Comparison of ENCODE assay signal across 8 cellular contexts in the genomic region with DNA sequence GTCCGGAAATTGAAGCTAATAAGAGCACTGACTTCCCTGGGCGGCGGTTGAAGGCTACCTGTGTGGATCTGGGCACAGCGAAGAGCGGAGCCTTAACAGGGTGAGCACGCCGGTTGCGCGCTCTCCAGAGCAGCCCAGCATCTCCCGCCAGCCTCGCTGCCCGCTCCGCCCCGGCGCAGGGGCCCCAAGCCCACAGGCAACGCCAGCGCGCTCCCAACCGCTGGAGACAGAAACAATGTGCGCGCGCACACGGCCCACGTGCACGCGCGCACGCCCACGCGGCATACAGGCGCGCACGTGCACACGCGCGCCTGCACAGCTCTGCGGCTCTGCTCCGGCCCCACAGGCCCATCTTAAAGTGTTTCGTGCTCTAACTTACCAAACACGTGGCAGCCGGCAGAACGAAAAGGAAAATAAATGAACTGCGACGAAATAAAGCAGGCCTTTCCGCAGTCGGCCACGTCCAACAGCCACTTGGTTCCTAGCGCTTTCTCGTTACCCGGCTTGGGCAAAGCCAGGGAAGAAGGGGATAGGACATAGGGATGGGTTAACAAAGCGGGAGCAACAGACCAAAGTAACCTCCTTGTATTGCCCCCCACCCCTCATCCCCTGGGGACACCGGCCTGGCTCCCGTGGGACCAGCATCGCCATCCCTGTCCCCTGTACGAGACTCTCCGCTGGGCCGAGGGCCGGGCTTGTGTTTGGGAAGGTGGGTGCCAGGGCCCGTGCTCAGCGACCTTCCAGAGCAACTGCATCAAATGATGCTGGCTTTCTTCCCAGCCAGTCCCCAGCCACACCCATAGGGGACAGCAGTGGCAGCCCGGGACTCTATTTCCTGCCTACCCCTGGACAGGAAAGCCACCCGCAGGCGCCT.
A peak's percentile ranks its signal among the peaks of the same experiment; 100 is the strongest.
DNase-seq lines count a peak whose midpoint lies in the region; ATAC-seq and TF ChIP-seq lines count a peak whose summit lies in the region.

No MANE protein-coding gene starts in this region.

- H3K27me3 ChIP-seq in MG63 (no peaks in the 10 kb centered on the region), foreskin keratinocyte (no peaks in the 10 kb centered on the region), thymus (ENCODE audit: control insufficient read depth, insufficient read depth) (peaks cover 17% of the 10 kb centered on the region)

- H3K4me1 Mint-ChIP-seq in activated T-helper 2 cell treated with anti-CD3 and anti-CD28 coated beads, Interferon-gamma antibody, Interleukin-2, Interleukin-4, amounts not matched to agents 10 μg/mL and 5 μg/mL and 100 μg/mL, durations not matched to agents 14 hours and 24 hours and 36 hours (ENCODE audit: low read depth), result peaks cover 3% of the 10 kb centered on the region
- H3K4me1 Mint-ChIP-seq in nephron, result peaks cover 17% of the 10 kb centered on the region

- no peak overlapping the region for H3K27ac Mint-ChIP-seq in activated T-helper 2 cell treated with anti-CD3 and anti-CD28 coated beads, Interferon-gamma antibody, Interleukin-2, Interleukin-4, amounts not matched to agents 10 μg/mL and 5 μg/mL and 100 μg/mL, durations not matched to agents 14 hours and 24 hours and 36 hours
- peak overlapping the region; percentile 44 to 82 (median 50) for H3K27ac Mint-ChIP-seq in nephron

- H3K9me3 Mint-ChIP-seq in activated T-helper 2 cell treated with anti-CD3 and anti-CD28 coated beads, Interferon-gamma antibody, Interleukin-2, Interleukin-4, amounts not matched to agents 10 μg/mL and 5 μg/mL and 100 μg/mL, durations not matched to agents 14 hours and 24 hours and 36 hours, result no peaks in the 10 kb centered on the region
- H3K9me3 Mint-ChIP-seq in nephron, result no peaks in the 10 kb centered on the region

- H3K27ac ChIP-seq in foreskin keratinocyte (no peak overlapping the region), thymus (ENCODE audit: low read depth) (no peak overlapping the region)

- no peaks in the 10 kb centered on the region for H3K36me3 Mint-ChIP-seq in activated T-helper 2 cell treated with anti-CD3 and anti-CD28 coated beads, Interferon-gamma antibody, Interleukin-2, Interleukin-4, amounts not matched to agents 10 μg/mL and 5 μg/mL and 100 μg/mL, durations not matched to agents 14 hours and 24 hours and 36 hours (ENCODE audit: low read depth)
- no peaks in the 10 kb centered on the region for H3K36me3 Mint-ChIP-seq in nephron (ENCODE audit: low read depth)

- H3K27me3 Mint-ChIP-seq in activated T-helper 2 cell treated with anti-CD3 and anti-CD28 coated beads, Interferon-gamma antibody, Interleukin-2, Interleukin-4, amounts not matched to agents 10 μg/mL and 5 μg/mL and 100 μg/mL, durations not matched to agents 14 hours and 24 hours and 36 hours (ENCODE audit: low read depth), result peaks cover 48% of the 10 kb centered on the region
- peaks cover 44% of the 10 kb centered on the region for H3K27me3 Mint-ChIP-seq in nephron (ENCODE audit: low read depth)

- peak overlapping the region; percentile 50 for H3K4me3 ChIP-seq in GM12875 (ENCODE audit: low read depth, low read length)
- peak overlapping the region; percentile 33 for H3K4me3 ChIP-seq in MG63
- peak overlapping the region; percentile 22 for H3K4me3 ChIP-seq in thymus (ENCODE audit: low read length)

- H3K36me3 ChIP-seq in MG63 (no peaks in the 10 kb centered on the region), thymus (ENCODE audit: control insufficient read depth, insufficient read depth) (no peaks in the 10 kb centered on the region)

- H3K9me3 ChIP-seq in MG63 (no peaks in the 10 kb centered on the region), thymus (ENCODE audit: control insufficient read depth) (no peaks in the 10 kb centered on the region)

- intact Hi-C loops in activated T-helper 2 cell treated with anti-CD3 and anti-CD28 coated beads, Interferon-gamma antibody, Interleukin-2, Interleukin-4, amounts not matched to agents 10 μg/mL and 5 μg/mL and 100 μg/mL, durations not matched to agents 14 hours and 24 hours and 36 hours (cut with micrococcal nuclease), result loop anchor here (5.0 kb wide), 1 partner anchor 103 kb away; no protein-coding TSS in a partner anchor

- H3K4me1 ChIP-seq in foreskin keratinocyte (peaks cover 12% of the 10 kb centered on the region), thymus (ENCODE audit: control insufficient read depth, insufficient read depth, low read length) (peaks cover 2% of the 10 kb centered on the region)

- TF ChIP-seq CTCF in GM12875 (IDR thresholded peaks at IDR 0.05; ENCODE audit: borderline replicate concordance, insufficient read depth, low read depth, low read length) (no peak), foreskin keratinocyte (conservative IDR thresholded peaks at IDR 0.05) (no peak), nephron (IDR thresholded peaks at IDR 0.05; ENCODE audit: unreplicated experiment in 3 of 3) (no peak)

- DNase-seq in MG63, result peak; percentile 53
- peak; percentile 9 for DNase-seq in activated T-helper 2 cell treated with anti-CD3 and anti-CD28 coated beads, Interferon-gamma antibody, Interleukin-2, Interleukin-4, amounts not matched to agents 10 μg/mL and 5 μg/mL and 100 μg/mL, durations not matched to agents 14 hours and 24 hours and 36 hours (ENCODE audit: low spot score)
- peak in 1 of 2 donors; percentile 63 for DNase-seq in foreskin keratinocyte
- DNase-seq in T1000 (lab: John Stamatoyannopoulos, UW), result no peak
- no peak for DNase-seq in GF-D8 (lab: John Stamatoyannopoulos, UW)

- H3K4me3 Mint-ChIP-seq in activated T-helper 2 cell treated with anti-CD3 and anti-CD28 coated beads, Interferon-gamma antibody, Interleukin-2, Interleukin-4, amounts not matched to agents 10 μg/mL and 5 μg/mL and 100 μg/mL, durations not matched to agents 14 hours and 24 hours and 36 hours (ENCODE audit: low read depth), result peak overlapping the region; percentile 68
- H3K4me3 Mint-ChIP-seq in nephron, result peak overlapping the region; percentile 74 to 81 (median 80)

- 10% methylated on average over 63 of the region's 63 CpGs for WGBS in thymus

- peak; percentile 78 for ATAC-seq in foreskin keratinocyte

Comparison
In these comparisons a context has a peak if more than half of its experiments do, and no peak if none do; other contexts are left out.
1. DNase-seq: peak in MG63 (single experiment) and activated T-helper 2 cell treated with anti-CD3 and anti-CD28 coated beads, Interferon-gamma antibody, Interleukin-2, Interleukin-4, amounts not matched to agents 10 μg/mL and 5 μg/mL and 100 μg/mL, durations not matched to agents 14 hours and 24 hours and 36 hours (single experiment); none in T1000 (single experiment) and GF-D8 (single experiment).
2. Peak in every context shown above with its lines, with median percentiles within 50 percentile points of each other: H3K4me3 ChIP-seq.